ENCODE assay signal across 15 cellular contexts in genomic region chr12:75542942-75543341, GRCh38.
"Had no signal": no experiment of that assay in that cellular context is flagged by ENCODE, and none has a peak within 500 bp of the region (broad histone marks: within the 10 kb centered on the region; RNA-seq: fewer than 3 reads in every experiment).

No MANE protein-coding gene starts in this region.

- DNase-seq: activated naive CD4-positive, alpha-beta T cell; activated naive CD8-positive, alpha-beta T cell treated with anti-CD3 and anti-CD28 coated beads, Interleukin-2, amount 50 U/mL, for 24 hours; activated T-cell treated with anti-CD3 and anti-CD28 coated beads for 4 hours; gastrocnemius medialis; heart left ventricle; left colon; lower lobe of right lung; midbrain; small intestine; stimulated activated CD4-positive, alpha-beta T cell treated with anti-CD3 and anti-CD28 coated beads, Interleukin-4, amount 100 ng/mL, for 24 hours; stimulated activated naive CD4-positive, alpha-beta T cell; T-cell; T-helper 9 cell had no signal

- H3K4me3 ChIP-seq: gastrocnemius medialis, heart left ventricle, lower lobe of right lung, right atrium auricular region had no signal

- H3K9me3 ChIP-seq: gastrocnemius medialis, heart left ventricle, lower lobe of right lung, right atrium auricular region had no signal

- ATAC-seq: activated CD4-positive, CD25-positive, alpha-beta regulatory T cell treated with anti-CD3 and anti-CD28 coated beads, Interleukin-2, amount 50 U/mL, for 24 hours; activated naive CD8-positive, alpha-beta T cell treated with anti-CD3 and anti-CD28 coated beads, Interleukin-2, amount 50 U/mL, for 24 hours; gastrocnemius medialis; heart left ventricle; left colon; lower lobe of right lung; T-cell had no signal

- H3K4me1 ChIP-seq: gastrocnemius medialis, heart left ventricle, lower lobe of right lung, right atrium auricular region had no signal

- H3K36me3 ChIP-seq: gastrocnemius medialis, heart left ventricle, lower lobe of right lung, right atrium auricular region had no signal

- H3K27ac ChIP-seq: gastrocnemius medialis, heart left ventricle, lower lobe of right lung, right atrium auricular region had no signal

- H3K27me3 ChIP-seq: gastrocnemius medialis, heart left ventricle, right atrium auricular region had no signal
